ENCODE assay signal across 15 cellular contexts in the genomic region with DNA sequence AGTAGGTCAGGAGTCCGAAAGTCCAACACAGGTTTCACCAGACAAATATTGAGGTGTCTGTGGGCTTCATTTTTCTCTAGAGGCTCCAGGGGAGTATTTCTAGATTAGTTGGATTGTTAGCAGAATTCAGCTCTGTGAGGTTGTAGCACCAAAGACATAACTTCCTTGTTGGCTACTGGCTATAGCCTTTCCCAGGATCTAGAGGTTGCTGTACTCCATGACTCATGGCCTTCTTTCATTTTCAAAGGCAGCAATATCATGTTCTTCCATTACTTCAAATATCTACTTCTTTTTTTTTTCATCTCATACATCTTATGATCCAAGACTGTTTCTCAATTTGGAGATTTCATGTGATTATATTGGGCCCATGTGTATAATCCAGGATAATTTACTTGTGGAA.
DNase-seq lines count a peak whose midpoint lies in the region; FAIRE-seq and TF ChIP-seq lines count a peak whose summit lies in the region.
"Had no signal": no experiment of that assay in that cellular context is flagged by ENCODE, and none has a peak within 500 bp of the region (broad histone marks: within the 10 kb centered on the region; RNA-seq: fewer than 3 reads in every experiment).

No MANE protein-coding gene starts in this region.

- H3K4me3 ChIP-seq in kidney epithelial cell (ENCODE audit: low read depth, low read length): no peak overlapping the region
- no peak overlapping the region for H3K4me3 ChIP-seq in small intestine (ENCODE audit: low read depth in 1 of 2, low read length in 2 of 2)

- H3K27me3 ChIP-seq in kidney epithelial cell (ENCODE audit: control insufficient read depth, insufficient read depth, low read length): no peaks in the 10 kb centered on the region
- H3K27me3 ChIP-seq in small intestine (ENCODE audit: control insufficient read depth in 2 of 2, insufficient read depth in 2 of 2, low read length in 2 of 2): no peaks in the 10 kb centered on the region

- DNase-seq in DMS53 treated with DMSO at 0.1 percent for 48 hours (lab: John Stamatoyannopoulos, UW; ENCODE audit: unreplicated experiment) (peak; percentile 36), M059J (ENCODE audit: low read depth) (peak; percentile 0), astrocyte of the hippocampus (ENCODE audit: low read depth, low spot score) (peak; percentile 3), kidney epithelial cell (ENCODE audit: low read depth) (peak; percentile 9), small intestine (no peak), germinal center (ENCODE audit: low spot score) (no peak), COR-L47 (lab: John Stamatoyannopoulos, UW) (no peak)
- DNase-seq: CD4-positive, CD25-positive, alpha-beta regulatory T cell; HCEC 1CT; NCI-H1092; NCI-H187; NCI-H446 treated with DMSO at 0.1 percent for 48 hours; NCI-H748 treated with DMSO at 0.1 percent for 48 hours; SHP77 had no signal

- H3K9me3 ChIP-seq in small intestine (ENCODE audit: control insufficient read depth, low read depth): no peaks in the 10 kb centered on the region

- H3K36me3 ChIP-seq in kidney epithelial cell (ENCODE audit: control insufficient read depth, insufficient read depth, low read length) (no peaks in the 10 kb centered on the region), small intestine (ENCODE audit: control insufficient read depth in 2 of 2, insufficient read depth in 2 of 2, low read length in 2 of 2) (no peaks in the 10 kb centered on the region)

- H3K4me1 ChIP-seq in small intestine (ENCODE audit: control insufficient read depth in 2 of 2, insufficient read depth in 1 of 2, low read depth in 1 of 2, low read length in 1 of 2): no peaks in the 10 kb centered on the region

- 89 to 93% (median 91%) methylated on average over 1 of the region's 1 CpG for WGBS in small intestine, 3 donors

- no peak for FAIRE-seq in small intestine (lab: Jason Lieb, UNC)
- FAIRE-seq: GM18507 had no signal

- no peak for TF ChIP-seq CTCF in kidney epithelial cell (IDR thresholded peaks at IDR 0.05; ENCODE audit: insufficient read depth, low read length, poor library complexity, severe bottlenecking)

- no peak overlapping the region for H3K27ac ChIP-seq in small intestine (ENCODE audit: low read depth in 1 of 2, low read length in 1 of 2)

Comparison
In these comparisons a context has a peak if more than half of its experiments do, and no peak if none do; other contexts are left out.
1. DNase-seq: peak in DMS53 treated with DMSO at 0.1 percent for 48 hours (single experiment), M059J (single experiment), astrocyte of the hippocampus (single experiment) and kidney epithelial cell (single experiment); none in small intestine (single experiment), germinal center (single experiment) and COR-L47 (single experiment).